ENCODE assay signal across 6 cellular contexts in the genomic region with DNA sequence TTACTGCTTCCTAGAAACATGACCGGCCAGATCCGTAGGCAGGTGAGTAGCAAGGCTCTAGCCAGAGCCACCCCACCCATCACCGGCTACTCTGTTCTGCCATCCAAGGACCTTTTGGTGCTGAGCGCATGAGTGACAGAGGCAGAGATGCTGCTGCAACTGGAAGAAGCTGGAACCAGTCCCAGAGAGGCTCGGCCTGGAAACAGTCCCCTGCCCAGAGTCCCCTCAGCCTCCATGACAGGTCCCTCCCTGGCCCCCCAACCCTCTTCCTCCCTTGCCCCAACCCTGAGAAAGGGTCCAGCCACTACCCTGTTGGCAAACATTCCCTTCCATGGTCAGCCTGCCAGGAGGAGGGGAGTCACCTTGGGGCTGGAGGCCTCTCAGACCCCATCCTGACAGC. TPM values are rescaled to one million over a fixed set of nuclear protein-coding genes. Genes with fewer than 3 reads are reported as not detected.
"Had no signal": no experiment of that assay in that cellular context is flagged by ENCODE, and none has a peak within 500 bp of the region (broad histone marks: within the 10 kb centered on the region; RNA-seq: fewer than 3 reads in every experiment).

No MANE protein-coding gene starts in this region.

- H3K4me3 ChIP-seq: K562 had no signal

- H3K27ac ChIP-seq: HL-60 had no signal

- ATAC-seq: HepG2, K562 had no signal

- DNase-seq: IMR-90 had no signal

RNA-seq across cellular contexts. Expression of a gene that starts 31.9 kb away (rescaled TPM):
- total RNA-seq: HepG2, HT-29, HT1080, IMR-90, K562 had no signal

RNA-seq across cellular contexts. Expression of a gene that starts 56.7 kb away (rescaled TPM):
- total RNA-seq: HepG2, HT-29, HT1080, IMR-90, K562 had no signal

RNA-seq across cellular contexts. Expression of a gene that starts 57.6 kb away (rescaled TPM):
- total RNA-seq: HepG2, HT-29, HT1080, IMR-90, K562 had no signal
